ENCODE assay signal across 7 cellular contexts in the genomic region with DNA sequence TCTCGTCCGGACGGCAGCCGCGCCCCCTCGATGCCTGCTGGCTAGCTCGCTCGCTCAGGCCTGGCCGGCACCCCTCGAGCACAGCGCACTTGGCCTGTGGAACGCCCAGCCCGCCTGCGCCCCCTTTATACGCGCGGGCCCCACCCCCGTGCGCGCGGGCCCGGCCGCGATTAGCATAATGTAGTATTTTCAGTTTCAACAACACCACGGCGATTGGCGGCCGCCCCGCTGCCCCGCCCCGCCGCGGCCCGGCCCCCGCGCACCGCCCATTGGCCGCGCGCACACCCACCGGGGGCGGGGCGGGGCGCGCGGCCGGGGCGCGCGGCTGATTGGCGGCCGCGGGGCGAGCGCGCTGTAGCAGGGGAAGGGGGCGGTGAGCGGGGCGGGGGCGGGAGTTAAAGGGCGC. TPM values are rescaled to one million over a fixed set of nuclear protein-coding genes. Genes with fewer than 3 reads are reported as not detected.
DNase-seq lines count a peak whose midpoint lies in the region; ATAC-seq, FAIRE-seq and TF ChIP-seq lines count a peak whose summit lies in the region.

A gene (minus strand): TSS at position 100 of the 406 bp plus-strand sequence. CDS start 319 bp downstream, outside the sequence.

- no peaks in the 10 kb centered on the region for H3K36me3 ChIP-seq in kidney (ENCODE audit: control insufficient read depth in 1 of 2, insufficient read depth in 2 of 2, low read length in 2 of 2)

- DNase-seq in NCI-H2081 (lab: John Stamatoyannopoulos, UW), result peak; percentile 61 to 69
- peak; percentile 75 for DNase-seq in activated CD4-positive, alpha-beta T cell treated with anti-CD3 and anti-CD28 coated beads for 1 hour
- peak; percentile 69 to 72 for DNase-seq in central memory CD8-positive, alpha-beta T cell (ENCODE audit: low spot score in 2 of 2)
- DNase-seq in kidney, result peak; percentile 96
- DNase-seq in stimulated activated CD4-positive, alpha-beta T cell treated with anti-CD3 and anti-CD28 coated beads, Interleukin-15, amount 100 ng/mL, for 48 hours (ENCODE audit: low read depth in 2 of 2), result peak; percentile 43 to 68

- ATAC-seq in GM18517 (IDR thresholded peaks at IDR 0.05; ENCODE audit: unreplicated experiment) (peak; percentile 43), HG02943 (IDR thresholded peaks at IDR 0.05; ENCODE audit: low read depth, unreplicated experiment) (peak; percentile 71)
- ATAC-seq in central memory CD8-positive, alpha-beta T cell (replicated peaks; ENCODE audit: extremely low read depth, poor library complexity, severe bottlenecking), result peak; percentile 93

- H3K4me1 Mint-ChIP-seq in central memory CD8-positive, alpha-beta T cell, result peaks cover 17% of the 10 kb centered on the region

- peak within 1 kb of the TSS; percentile 67 for H3K27ac Mint-ChIP-seq in central memory CD8-positive, alpha-beta T cell (ENCODE audit: low read depth)

- peaks cover 6 to 12% of the 10 kb centered on the region in 2 donors for H3K4me1 ChIP-seq in kidney (ENCODE audit: control insufficient read depth in 1 of 2, insufficient read depth in 1 of 2, low read depth in 1 of 2, low read length in 2 of 2)

- no peak for TF ChIP-seq CTCF in kidney (IDR thresholded peaks at IDR 0.05; ENCODE audit: borderline replicate concordance, extremely low read depth, insufficient read depth)

- FAIRE-seq in kidney (lab: Jason Lieb, UNC), result no peak

- H3K4me3 Mint-ChIP-seq in central memory CD8-positive, alpha-beta T cell, result peak within 1 kb of the TSS; percentile 78

- H3K9me3 ChIP-seq in kidney (ENCODE audit: control insufficient read depth in 1 of 2, low read length in 2 of 2), result no peaks in the 10 kb centered on the region

- H3K4me3 ChIP-seq in kidney (ENCODE audit: low read length in 2 of 2), result peak within 1 kb of the TSS; percentile 70 to 74

- peaks cover 8% of the 10 kb centered on the region for H3K27me3 Mint-ChIP-seq in central memory CD8-positive, alpha-beta T cell

- peak within 1 kb of the TSS; percentile 76 to 90 for H3K27ac ChIP-seq in kidney (ENCODE audit: low read depth in 2 of 2, low read length in 2 of 2)

- no peaks in the 10 kb centered on the region for H3K9me3 Mint-ChIP-seq in central memory CD8-positive, alpha-beta T cell

- H3K36me3 Mint-ChIP-seq in central memory CD8-positive, alpha-beta T cell (ENCODE audit: insufficient read depth), result peaks cover 9% of the 10 kb centered on the region

- intact Hi-C loops in kidney (cut with DNase I), result loop anchor here (10.0 kb wide), 1 partner anchor 461 kb away; no protein-coding TSS in a partner anchor

- peak within 1 kb of the TSS; percentile 12 to 32 for H3K9ac ChIP-seq in kidney (ENCODE audit: low read length in 2 of 2)

RNA-seq across cellular contexts. Expression of the gene that starts here (rescaled TPM):
- 54.8 TPM for total RNA-seq in kidney
- polyA plus RNA-seq in kidney (ENCODE audit: insufficient read depth, low read depth, low replicate concordance), result 192 TPM

Comparison
In these comparisons a context has a peak if more than half of its experiments do, and no peak if none do; other contexts are left out.
1. Peak in every context shown above with its lines: DNase-seq, ATAC-seq, H3K4me3 ChIP-seq and H3K27ac ChIP-seq.
2. ATAC-seq: peak in every context shown above with its lines; median percentile 93 in central memory CD8-positive, alpha-beta T cell; 71 in HG02943; 43 in GM18517.